10 cellular contexts compared by ENCODE assay signal in genomic region chr6:112956696-112957525, GRCh38.
DNase-seq lines count a peak whose midpoint lies in the region; ATAC-seq, FAIRE-seq and TF ChIP-seq lines count a peak whose summit lies in the region.
"Had no signal": no experiment of that assay in that cellular context is flagged by ENCODE, and none has a peak within 500 bp of the region (broad histone marks: within the 10 kb centered on the region; RNA-seq: fewer than 3 reads in every experiment).

No MANE protein-coding gene starts in this region.

- H3K9me3 ChIP-seq in tibial nerve, result no peaks in the 10 kb centered on the region
- H3K9me3 ChIP-seq: tibial artery had no signal

- FAIRE-seq in GM12891 (lab: Jason Lieb, UNC), result no peak

- no peaks in the 10 kb centered on the region for H3K27me3 ChIP-seq in tibial nerve
- H3K27me3 ChIP-seq: tibial artery had no signal

- TF ChIP-seq CTCF in fibroblast of mammary gland (conservative IDR thresholded peaks at IDR 0.05; ENCODE audit: control insufficient read depth, insufficient read depth, low read depth, low read length), result no peak
- no peak for TF ChIP-seq CTCF in omental fat pad (IDR thresholded peaks at IDR 0.05)
- TF ChIP-seq CTCF in tibial nerve (IDR thresholded peaks at IDR 0.05), result no peak

- TF ChIP-seq EP300 in tibial nerve (IDR thresholded peaks at IDR 0.05), result no peak

- ATAC-seq in omental fat pad (ENCODE audit: low FRiP score) (peak; percentile 91), GM21576 (IDR thresholded peaks at IDR 0.05; ENCODE audit: unreplicated experiment) (no peak)

- DNase-seq in ELR (ENCODE audit: low read depth), result peak; percentile 60
- DNase-seq in RPMI7951 (ENCODE audit: low read depth), result peak; percentile 87
- DNase-seq in fibroblast of mammary gland (ENCODE audit: low read depth), result peak; percentile 97
- DNase-seq in omental fat pad (ENCODE audit: low spot score), result no peak
- no peak for DNase-seq in tibial nerve (ENCODE audit: low spot score in 2 of 2)
- no peak for DNase-seq in GM12891 (ENCODE audit: insufficient read length, low spot score)
- DNase-seq in NCI-H2029 (lab: John Stamatoyannopoulos, UW), result no peak
- DNase-seq: PC-9, tibial artery had no signal

- no peak overlapping the region for H3K27ac ChIP-seq in tibial nerve
- H3K27ac ChIP-seq: PC-9, tibial artery had no signal

- H3K36me3 ChIP-seq in tibial nerve, result no peaks in the 10 kb centered on the region
- H3K36me3 ChIP-seq: tibial artery had no signal

- H3K4me3 ChIP-seq in fibroblast of mammary gland (ENCODE audit: control insufficient read depth, low read depth, low read length), result no peak overlapping the region
- H3K4me3 ChIP-seq in tibial nerve, result no peak overlapping the region
- H3K4me3 ChIP-seq: PC-9, tibial artery had no signal

- H3K4me1 ChIP-seq in tibial nerve, result peaks cover 0 to 12% (median 4%) of the 10 kb centered on the region in 4 donors

- WGBS in tibial nerve, 2 donors, result 33 to 37% methylated on average over 5 of the region's 5 CpGs

- no peak for TF ChIP-seq POLR2A in tibial nerve (IDR thresholded peaks at IDR 0.05)
- no peak for TF ChIP-seq POLR2A in GM12891 (IDR thresholded peaks at IDR 0.05; ENCODE audit: low read depth, low read length)

TF ChIP-seq in GM12891, 5 proteins besides CTCF, POLR2A, EP300 and RAD21:
- TF ChIP-seq POU2F2 (IDR thresholded peaks at IDR 0.05; ENCODE audit: low read depth, low read length) (no peak), SPI1 (IDR thresholded peaks at IDR 0.05; ENCODE audit: low read depth, low read length) (no peak), TAF1 (IDR thresholded peaks at IDR 0.05; ENCODE audit: low read depth, low read length) (no peak), POLR2AphosphoS5 (IDR thresholded peaks at IDR 0.05; ENCODE audit: low read depth, low read length) (no peak), PAX5 (IDR thresholded peaks at IDR 0.05; ENCODE audit: insufficient read depth, low read length, severe bottlenecking) (no peak)
TF ChIP-seq in GM12891: peak in this region for 0.

Comparison
In these comparisons a context has a peak if more than half of its experiments do, and no peak if none do; other contexts are left out.
1. DNase-seq: peak in ELR (single experiment), RPMI7951 (single experiment) and fibroblast of mammary gland (single experiment); none in omental fat pad (single experiment), tibial nerve (0 of 2), GM12891 (single experiment) and NCI-H2029 (single experiment).